In the genomic region with DNA sequence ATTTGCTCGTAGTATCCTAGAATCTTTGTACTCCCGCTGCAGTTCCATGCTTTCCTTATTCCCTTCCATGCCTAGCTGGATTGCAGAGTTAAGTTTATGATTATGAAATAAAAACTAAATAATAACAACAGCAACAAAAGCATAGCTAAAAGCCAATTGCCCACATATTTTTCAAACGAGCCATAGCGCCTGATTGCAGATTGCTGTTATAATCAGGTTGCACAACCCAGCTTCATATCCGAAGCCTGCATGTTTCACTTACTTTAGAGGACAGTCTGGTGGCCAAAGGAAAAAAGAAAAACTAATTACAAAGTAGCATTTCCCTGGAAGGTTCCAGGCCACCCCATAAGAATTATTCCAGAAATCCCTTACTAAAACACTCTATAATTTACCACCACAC, we compare ENCODE assay signal across 30 cellular contexts.
"Had no signal": no experiment of that assay in that cellular context is flagged by ENCODE, and none has a peak within 500 bp of the region (broad histone marks: within the 10 kb centered on the region; RNA-seq: fewer than 3 reads in every experiment).

No MANE protein-coding gene starts in this region.

- H3K27me3 ChIP-seq: ascending aorta, breast epithelium, SJCRH30 had no signal

- H3K4me2 ChIP-seq: KMS-11 had no signal

- H3K9ac ChIP-seq: KMS-11 had no signal

- H3K4me3 ChIP-seq: ascending aorta, breast epithelium, SJCRH30, SK-N-MC had no signal

- H3K4me1 ChIP-seq: ascending aorta, breast epithelium, SJCRH30 had no signal

- H3K36me3 ChIP-seq: ascending aorta, breast epithelium, SJCRH30 had no signal

- DNase-seq: activated CD4-positive, alpha-beta T cell treated with anti-CD3 and anti-CD28 coated beads for 1 hour; activated CD4-positive, alpha-beta T cell treated with anti-CD3 and anti-CD28 coated beads for 48 hours; activated CD4-positive, alpha-beta T cell treated with anti-CD3 and anti-CD28 coated beads, Interleukin-2, amount 50 U/mL, for 4 hours; activated CD4-positive, CD25-positive, alpha-beta regulatory T cell; activated CD8-positive, alpha-beta memory T cell treated with anti-CD3 and anti-CD28 coated beads, Interleukin-2, amount 50 U/mL, for 4 hours; activated gamma-delta T cell treated with Interleukin-2 at 50 U/mL for 16 hours; activated naive CD4-positive, alpha-beta T cell treated with anti-CD3 and anti-CD28 coated beads, Interleukin-2, amount 10 ng/mL, durations not matched to agents 7 days and 5 days; activated naive CD8-positive, alpha-beta T cell treated with anti-CD3 and anti-CD28 coated beads, Interleukin-2, amount 50 U/mL, for 24 hours; activated T-cell treated with anti-CD3 and anti-CD28 coated beads for 4 hours; activated T-cell treated with anti-CD3 and anti-CD28 coated beads, Interleukin-2, amount 50 U/mL, for 4 hours; amygdala; MM.1S; NCI-H1048; NCI-H1105 treated with DMSO at 0.1 percent for 48 hours; NCI-H1436; NCI-H1694; NCI-H1930; NCI-H345; NCI-H524 treated with DMSO at 0.1 percent for 48 hours; SHP77; SJCRH30; T1000; WERI-Rb-1 had no signal

- H3K27ac ChIP-seq: ascending aorta, breast epithelium, KMS-11, SJCRH30, SK-N-MC, WERI-Rb-1 had no signal

- H3K27me3 Mint-ChIP-seq: activated naive CD8-positive, alpha-beta T cell; activated naive CD8-positive, alpha-beta T cell treated with anti-CD3 and anti-CD28 coated beads, Interleukin-2, amount 50 U/mL, for 24 hours had no signal

- H3K4me3 Mint-ChIP-seq: activated naive CD4-positive, alpha-beta T cell treated with anti-CD3 and anti-CD28 coated beads, Interleukin-2, amount 10 ng/mL, durations not matched to agents 7 days and 5 days; activated naive CD8-positive, alpha-beta T cell; activated naive CD8-positive, alpha-beta T cell treated with anti-CD3 and anti-CD28 coated beads, Interleukin-2, amount 50 U/mL, for 24 hours; activated T-cell treated with anti-CD3 and anti-CD28 coated beads, Interleukin-2, amount 50 U/mL, for 4 hours; activated T-helper 1 cell treated with anti-CD3 and anti-CD28 coated beads, Interleukin-12 subunit alpha, Interleukin-12 subunit beta, Interleukin-2, Interleukin-4 antibody, amounts not matched to agents 30 ng/mL and 10 ng/mL and 1 ng/mL, durations not matched to agents 14 hours and 24 hours and 36 hours had no signal

- ATAC-seq: activated naive CD8-positive, alpha-beta T cell treated with anti-CD3 and anti-CD28 coated beads, Interleukin-2, amount 50 U/mL, for 24 hours; activated T-cell treated with anti-CD3 and anti-CD28 coated beads, Interleukin-2, amount 50 U/mL, for 4 hours; Panc1 had no signal

- H3K9me3 Mint-ChIP-seq: activated naive CD4-positive, alpha-beta T cell treated with anti-CD3 and anti-CD28 coated beads, Interleukin-2, amount 10 ng/mL, durations not matched to agents 7 days and 5 days; activated naive CD8-positive, alpha-beta T cell treated with anti-CD3 and anti-CD28 coated beads, Interleukin-2, amount 50 U/mL, for 24 hours; activated T-cell treated with anti-CD3 and anti-CD28 coated beads, Interleukin-2, amount 50 U/mL, for 4 hours; activated T-helper 1 cell treated with anti-CD3 and anti-CD28 coated beads, Interleukin-12 subunit alpha, Interleukin-12 subunit beta, Interleukin-2, Interleukin-4 antibody, amounts not matched to agents 30 ng/mL and 10 ng/mL and 1 ng/mL, durations not matched to agents 14 hours and 24 hours and 36 hours had no signal

- H3K9me3 ChIP-seq: ascending aorta, breast epithelium, SJCRH30 had no signal

- H3K27ac Mint-ChIP-seq: activated naive CD4-positive, alpha-beta T cell treated with anti-CD3 and anti-CD28 coated beads, Interleukin-2, amount 10 ng/mL, durations not matched to agents 7 days and 5 days; activated naive CD8-positive, alpha-beta T cell; activated naive CD8-positive, alpha-beta T cell treated with anti-CD3 and anti-CD28 coated beads, Interleukin-2, amount 50 U/mL, for 24 hours; activated T-helper 1 cell treated with anti-CD3 and anti-CD28 coated beads, Interleukin-12 subunit alpha, Interleukin-12 subunit beta, Interleukin-2, Interleukin-4 antibody, amounts not matched to agents 30 ng/mL and 10 ng/mL and 1 ng/mL, durations not matched to agents 14 hours and 24 hours and 36 hours had no signal
